Comparison of ENCODE assay signal across 16 cellular contexts in the genomic region with DNA sequence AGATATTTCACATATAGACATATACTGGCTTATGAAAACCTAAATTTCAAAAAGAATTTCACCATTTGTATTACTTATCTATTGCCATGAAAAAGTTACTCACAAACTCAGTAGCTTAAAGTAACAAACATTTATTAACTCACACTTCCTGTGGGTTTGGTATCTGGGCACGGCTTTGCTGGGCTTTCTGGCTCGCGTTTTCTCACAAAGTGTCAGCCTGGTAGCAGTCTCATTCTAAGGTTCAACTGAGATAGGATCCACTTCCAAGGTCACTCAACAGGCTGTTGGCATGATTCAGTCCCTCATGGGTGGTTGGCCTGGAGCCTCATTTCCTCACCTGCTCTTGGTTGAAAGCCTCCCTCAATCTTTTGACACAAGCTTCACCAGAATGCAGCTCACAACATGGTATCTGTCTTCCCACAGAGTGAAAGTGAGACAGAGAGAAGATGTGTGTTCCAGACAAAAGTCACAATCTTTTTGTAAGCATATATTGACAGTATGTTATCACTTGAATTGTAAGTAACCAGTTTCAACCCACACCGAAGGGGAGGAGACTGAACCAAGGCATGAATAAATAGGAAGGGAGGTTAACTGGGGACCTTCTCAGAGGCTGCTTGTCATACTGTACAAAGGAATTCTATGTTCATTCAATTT.
DNase-seq lines count a peak whose midpoint lies in the region; ATAC-seq, FAIRE-seq and TF ChIP-seq lines count a peak whose summit lies in the region.
"Had no signal": no experiment of that assay in that cellular context is flagged by ENCODE, and none has a peak within 500 bp of the region (broad histone marks: within the 10 kb centered on the region; RNA-seq: fewer than 3 reads in every experiment).

No MANE protein-coding gene starts in this region.

- no peak overlapping the region for H3K9ac ChIP-seq in kidney (ENCODE audit: low read length in 2 of 2)
- H3K9ac ChIP-seq: BLaER1 had no signal

- FAIRE-seq in kidney (lab: Jason Lieb, UNC) = peak; percentile 73

- DNase-seq in kidney (peak; percentile 39), NCI-H2107 treated with DMSO at 0.1 percent for 48 hours (lab: John Stamatoyannopoulos, UW; ENCODE audit: unreplicated experiment) (no peak), HCEC 1CT (no peak), C1 segment of cervical spinal cord (lab: John Stamatoyannopoulos, UW) (no peak), osteoblast (ENCODE audit: insufficient read length, low spot score, missing footprints) (no peak)
- DNase-seq: activated T-cell treated with anti-CD3 and anti-CD28 coated beads, Interleukin-2, amount 50 U/mL, for 48 hours; heart right ventricle; midbrain; NCI-H2227 treated with DMSO at 0.1 percent for 48 hours; right cardiac atrium; thyroid gland had no signal

- no peaks in the 10 kb centered on the region for H3K27me3 ChIP-seq in osteoblast (ENCODE audit: insufficient read depth, low read length)
- H3K27me3 ChIP-seq: BLaER1, heart right ventricle, thyroid gland had no signal

- no peaks in the 10 kb centered on the region for H3K79me2 ChIP-seq in osteoblast (ENCODE audit: insufficient read depth, low read length)

- H3K27ac ChIP-seq in kidney (ENCODE audit: low read depth in 2 of 2, low read length in 2 of 2) (peak overlapping the region; percentile 29 to 43), osteoblast (ENCODE audit: low read depth, low read length) (no peak overlapping the region)
- H3K27ac ChIP-seq: BLaER1, heart right ventricle, thyroid gland had no signal

- intact Hi-C loops in kidney (cut with DNase I) = no loop called here

- H2AFZ ChIP-seq in osteoblast (ENCODE audit: low read length) = no peak overlapping the region

- no peaks in the 10 kb centered on the region for H3K36me3 ChIP-seq in kidney (ENCODE audit: control insufficient read depth in 1 of 2, insufficient read depth in 2 of 2, low read length in 2 of 2)
- H3K36me3 ChIP-seq in osteoblast (ENCODE audit: insufficient read depth, low read length) = no peaks in the 10 kb centered on the region
- H3K36me3 ChIP-seq: BLaER1, heart right ventricle, thyroid gland had no signal

- H3K9me3 ChIP-seq in kidney (ENCODE audit: control insufficient read depth in 1 of 2, low read length in 2 of 2) (no peaks in the 10 kb centered on the region), osteoblast (ENCODE audit: low read depth, low read length) (peaks cover 2% of the 10 kb centered on the region)
- H3K9me3 ChIP-seq: BLaER1, heart right ventricle, thyroid gland had no signal

- H3K4me2 ChIP-seq in osteoblast (ENCODE audit: insufficient read depth, low read length) = no peak overlapping the region
- H3K4me2 ChIP-seq: BLaER1 had no signal

- H3K4me3 ChIP-seq in kidney (ENCODE audit: low read length in 2 of 2) (no peak overlapping the region), osteoblast (ENCODE audit: insufficient read depth, low read length) (no peak overlapping the region)
- H3K4me3 ChIP-seq: BLaER1, heart right ventricle, thyroid gland had no signal

- H3K4me1 ChIP-seq in kidney (ENCODE audit: control insufficient read depth in 1 of 2, insufficient read depth in 1 of 2, low read depth in 1 of 2, low read length in 2 of 2) (peaks cover 0 to 16% of the 10 kb centered on the region in 2 donors), osteoblast (ENCODE audit: insufficient read depth, low read length) (no peaks in the 10 kb centered on the region)
- H3K4me1 ChIP-seq: BLaER1, heart right ventricle, thyroid gland had no signal

- H4K20me1 ChIP-seq in osteoblast (ENCODE audit: insufficient read depth, low read length) = no peaks in the 10 kb centered on the region
- H4K20me1 ChIP-seq: BLaER1 had no signal

- ATAC-seq in GM18873 (IDR thresholded peaks at IDR 0.05; ENCODE audit: low FRiP score, unreplicated experiment) = peak; percentile 85
- ATAC-seq in GM21786 (IDR thresholded peaks at IDR 0.05; ENCODE audit: unreplicated experiment) = peak; percentile 78
- peak; percentile 89 for ATAC-seq in HG03159 (IDR thresholded peaks at IDR 0.05; ENCODE audit: unreplicated experiment)
- ATAC-seq: HCT116, heart right ventricle, right cardiac atrium had no signal

- TF ChIP-seq CTCF in kidney (IDR thresholded peaks at IDR 0.05; ENCODE audit: borderline replicate concordance, extremely low read depth, insufficient read depth) (no peak), osteoblast (IDR thresholded peaks at IDR 0.05; ENCODE audit: extremely low read depth, low read depth, low read length) (no peak)
